ENCODE assay signal across 11 cellular contexts in the genomic region with DNA sequence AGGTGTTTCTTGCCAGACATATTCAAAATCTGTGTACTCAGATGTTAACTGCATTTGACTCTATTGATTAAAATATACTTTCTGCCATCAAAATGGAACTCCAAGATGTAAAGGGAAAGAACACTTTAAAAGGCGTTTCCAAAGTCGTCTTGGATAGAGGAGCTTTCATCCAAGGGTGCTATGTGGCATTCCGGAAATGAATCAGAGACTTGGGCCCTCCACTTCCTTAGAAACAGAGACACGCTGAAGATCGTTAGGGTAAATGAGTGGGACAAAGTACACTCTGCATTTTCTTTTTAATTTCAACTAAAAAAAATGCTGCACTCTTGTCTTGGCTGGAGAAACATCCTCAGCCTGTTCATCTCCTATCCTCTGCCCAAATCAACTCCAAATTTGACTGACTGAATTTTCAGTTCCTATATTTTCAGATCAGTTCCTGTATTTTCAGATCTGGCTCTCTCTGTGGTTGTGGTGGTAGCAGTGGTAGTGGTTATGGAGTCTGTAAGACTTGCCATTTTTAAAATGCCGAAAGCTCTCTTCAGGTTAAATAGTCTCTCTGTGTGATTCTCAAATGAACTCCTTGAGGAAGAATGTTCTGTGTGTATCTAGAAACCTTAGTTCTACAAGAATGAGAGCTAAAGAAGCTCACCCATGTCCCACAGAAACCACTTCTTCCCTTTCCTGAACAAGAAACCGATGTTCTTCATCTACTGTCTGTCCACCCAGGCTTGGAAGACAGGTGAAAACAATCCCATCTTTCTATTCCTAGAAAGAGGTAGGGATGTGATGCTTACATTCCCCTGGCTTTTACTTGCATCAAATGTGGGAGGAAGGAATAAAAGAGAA.
A peak's percentile ranks its signal among the peaks of the same experiment; 100 is the strongest.
DNase-seq lines count a peak whose midpoint lies in the region; ATAC-seq and TF ChIP-seq lines count a peak whose summit lies in the region.
"Had no signal": no experiment of that assay in that cellular context is flagged by ENCODE, and none has a peak within 500 bp of the region (broad histone marks: within the 10 kb centered on the region; RNA-seq: fewer than 3 reads in every experiment).

No MANE protein-coding gene starts in this region.

- ATAC-seq in GM19397 (IDR thresholded peaks at IDR 0.05; ENCODE audit: unreplicated experiment) (peak; percentile 67), HG03095 (IDR thresholded peaks at IDR 0.05; ENCODE audit: unreplicated experiment) (peak; percentile 85), left lung (no peak)

- H3K27me3 ChIP-seq in left lung, result no peaks in the 10 kb centered on the region
- no peaks in the 10 kb centered on the region for H3K27me3 ChIP-seq in vagina

- H3K4me3 ChIP-seq in left lung (no peak overlapping the region), vagina (no peak overlapping the region)
- H3K4me3 ChIP-seq: lung had no signal

- no peaks in the 10 kb centered on the region for H3K9me3 ChIP-seq in left lung
- H3K9me3 ChIP-seq in vagina, result no peaks in the 10 kb centered on the region

- TF ChIP-seq CTCF in left lung (IDR thresholded peaks at IDR 0.05) (no peak), vagina (IDR thresholded peaks at IDR 0.05) (no peak)

- no peak for TF ChIP-seq POLR2A in vagina (IDR thresholded peaks at IDR 0.05)

- intact Hi-C loops in left lung (cut with DNase I) (no loop called here), vagina (cut with DNase I) (no loop called here)

- no peak overlapping the region for H3K27ac ChIP-seq in left lung
- no peak overlapping the region for H3K27ac ChIP-seq in vagina

- DNase-seq in AG20443 (ENCODE audit: low spot score) (peak; percentile 27), RPMI7951 (ENCODE audit: low read depth) (peak; percentile 60), left lung (no peak), DMS153 (lab: John Stamatoyannopoulos, UW) (no peak), T-helper 9 cell (no peak), vagina (ENCODE audit: extremely low spot score in 2 of 2) (no peak)
- DNase-seq: central memory CD4-positive, alpha-beta T cell; IMR-90 had no signal

- H3K36me3 ChIP-seq in left lung (no peaks in the 10 kb centered on the region), vagina (no peaks in the 10 kb centered on the region)

- H3K4me1 ChIP-seq in left lung (no peaks in the 10 kb centered on the region), vagina (no peaks in the 10 kb centered on the region)

Comparison
In these comparisons a context has a peak if more than half of its experiments do, and no peak if none do; other contexts are left out.
1. DNase-seq: peak in AG20443 (single experiment) and RPMI7951 (single experiment); none in left lung (0 of 2), DMS153 (single experiment), T-helper 9 cell (single experiment) and vagina (0 of 2).